In genomic region chr7:65038767-65039166, GRCh38 we compare ENCODE assay signal across 8 cellular contexts. TPM values are rescaled to one million over a fixed set of nuclear protein-coding genes. Genes with fewer than 3 reads are reported as not detected.
DNase-seq lines count a peak whose midpoint lies in the region; ATAC-seq, FAIRE-seq and TF ChIP-seq lines count a peak whose summit lies in the region.
"Not testable (repeated sequence)": the region's sequence is repeated elsewhere in the genome, so short reads cannot be mapped to it uniquely, and the experiment has no call there.

No MANE protein-coding gene starts in this region.

- 2% methylated on average over 33 to 34 of the region's 35 CpGs for WGBS in sigmoid colon, 2 donors

- not testable (repeated sequence) for TF ChIP-seq CTCF in keratinocyte (optimal IDR thresholded peaks at IDR 0.05 in 1 of 3, IDR thresholded peaks at IDR 0.05 in 1 of 3, conservative IDR thresholded peaks at IDR 0.05 in 1 of 3; ENCODE audit: extremely low read depth in 1 of 3, insufficient read depth in 2 of 3, low read length in 3 of 3); sigmoid colon (IDR thresholded peaks at IDR 0.05)

- H3K4me3 ChIP-seq in keratinocyte (ENCODE audit: control insufficient read depth in 2 of 3, extremely low read depth in 1 of 3, insufficient read depth in 2 of 3, low read depth in 1 of 3, low read length in 3 of 3) (peak overlapping the region; percentile 63 to 71 (median 69)), sigmoid colon (peak overlapping the region; percentile 72 to 92 (median 90))

- peak overlapping the region; percentile 56 for H3K27ac ChIP-seq in keratinocyte (ENCODE audit: control insufficient read depth, insufficient read depth, low read length)
- H3K27ac ChIP-seq in sigmoid colon: peak overlapping the region; percentile 88 to 95 (median 92)

- peak; percentile 1 for DNase-seq in AG08395 (ENCODE audit: low spot score)
- peak; percentile 7 for DNase-seq in NCI-H345 treated with DMSO at 0.1 percent for 48 hours (lab: John Stamatoyannopoulos, UW; ENCODE audit: unreplicated experiment)
- peak; percentile 2 to 5 for DNase-seq in activated CD4-positive, alpha-beta T cell treated with anti-CD3 and anti-CD28 coated beads, Interleukin-2, amount 50 U/mL, for 4 hours
- peak; percentile 75 for DNase-seq in dermis blood vessel endothelial cell
- DNase-seq in keratinocyte (ENCODE audit: low read depth, low spot score): not testable (repeated sequence)
- peak; percentile 67 for DNase-seq in sigmoid colon

- H3K79me2 ChIP-seq in keratinocyte (ENCODE audit: control insufficient read depth, insufficient read depth, low read length): peaks cover 13% of the 10 kb centered on the region

- not testable (repeated sequence) for H3K9me3 ChIP-seq in keratinocyte (ENCODE audit: control insufficient read depth, low read depth, low read length); sigmoid colon

- TF ChIP-seq EP300 in sigmoid colon (IDR thresholded peaks at IDR 0.05): not testable (repeated sequence)

- not testable (repeated sequence) for H4K20me1 ChIP-seq in keratinocyte (ENCODE audit: control insufficient read depth, extremely low read depth, insufficient read depth, low read length)

- H3K4me1 ChIP-seq in keratinocyte (ENCODE audit: control insufficient read depth, extremely low read depth, insufficient read depth, low read length): not testable (repeated sequence)
- peaks cover 0 to 17% (median 5%) of the 10 kb centered on the region in 4 donors for H3K4me1 ChIP-seq in sigmoid colon

- peak overlapping the region; percentile 84 for H3K4me2 ChIP-seq in keratinocyte (ENCODE audit: control insufficient read depth, extremely low read depth, insufficient read depth, low read depth, low read length)

- dilution Hi-C loops in keratinocyte (cut with MboI; ENCODE audit: extremely low pct_ligation_motif_present, low sequenced_read_pairs): not testable (repeated sequence)

- peak overlapping the region; percentile 72 for H3K9ac ChIP-seq in keratinocyte (ENCODE audit: control insufficient read depth, extremely low read depth, insufficient read depth, low read length)

- ATAC-seq in GM19035 (IDR thresholded peaks at IDR 0.05; ENCODE audit: unreplicated experiment) (peak; percentile 16), HG03103 (IDR thresholded peaks at IDR 0.05; ENCODE audit: low read depth, unreplicated experiment) (peak; percentile 11)

- FAIRE-seq in keratinocyte (lab: Jason Lieb, UNC): not testable (repeated sequence)

- not testable (repeated sequence) for H3K36me3 ChIP-seq in keratinocyte (ENCODE audit: control insufficient read depth in 2 of 2, extremely low read depth in 1 of 2, insufficient read depth in 2 of 2, low read length in 2 of 2); sigmoid colon

- H3K9me1 ChIP-seq in keratinocyte (ENCODE audit: control insufficient read depth, extremely low read depth, insufficient read depth, low read length): not testable (repeated sequence)

- not testable (repeated sequence) for H3K27me3 ChIP-seq in keratinocyte (ENCODE audit: control insufficient read depth, extremely low read depth, insufficient read depth, low read length); sigmoid colon

- intact Hi-C loops in sigmoid colon (cut with DNase I): loop anchor here (1.0 to 2.0 kb wide), 2 partner anchors 32 to 40 kb away; partner anchors contain the start of gene ERV3-1

- H2AFZ ChIP-seq in keratinocyte (ENCODE audit: control insufficient read depth, low read length): peak overlapping the region; percentile 11

- not testable (repeated sequence) for TF ChIP-seq POLR2A in sigmoid colon (IDR thresholded peaks at IDR 0.05)

RNA-seq across cellular contexts. Expression of gene ERV3-1, which starts 32.3 kb away (rescaled TPM):
- total RNA-seq in dermis blood vessel endothelial cell (4.5 and 7.7 TPM in 2 replicates), sigmoid colon (10 to 100 TPM in 3 of 4 donors, 1 to 10 TPM in 1; 9.6 to 19.1 (median 14.7) TPM)
- polyA plus RNA-seq in keratinocyte (1.1 to 5.1 TPM (median 3.1 TPM) in 3 replicates), sigmoid colon (1 to 10 TPM in 1 of 3 donors, under 1 TPM in 2; 0.60 to 4.9 (median 0.69) TPM)
- 0.81 TPM for polyA plus RNA-seq in keratinocyte (2011; ENCODE audit: low read depth)
- polyA plus RNA-seq in keratinocyte (2011; cell fraction: cytosol; rRNA removed): 0.45 and 0.64 TPM in 2 replicates
- 13.3 and 13.4 TPM in 2 replicates for polyA plus RNA-seq in keratinocyte (2011; cell fraction: nucleus; rRNA removed)
- 0.84 and 3.9 TPM in 2 replicates for polyA plus RNA-seq in keratinocyte (2012; ENCODE audit: low replicate concordance)
- polyA minus RNA-seq in keratinocyte: 2.0 to 4.9 TPM (median 4.8 TPM) in 3 replicates
- not detected for polyA minus RNA-seq in keratinocyte (2011; cell fraction: cytosol; rRNA and poly(A)+ RNA removed)
- 6.9 and 11.2 TPM in 2 replicates for polyA minus RNA-seq in keratinocyte (2011; cell fraction: nucleus; rRNA and poly(A)+ RNA removed)

RNA-seq across cellular contexts. Expression of gene ZNF117, which starts 47.9 kb away (rescaled TPM):
- total RNA-seq in dermis blood vessel endothelial cell (4.8 TPM in 2 replicates), sigmoid colon (10 to 100 TPM in 2 of 4 donors, 1 to 10 TPM in 2; 7.3 to 19.1 (median 9.2) TPM)
- polyA plus RNA-seq in keratinocyte (0.44 to 2.3 TPM (median 1.8 TPM) in 3 replicates), sigmoid colon (1 to 10 TPM in 2 of 3 donors, under 1 TPM in 1; 0.69 to 2.2 (median 1.2) TPM)
- 3.5 TPM for polyA plus RNA-seq in keratinocyte (2011; ENCODE audit: low read depth)
- 0.12 and 0.22 TPM in 2 replicates for polyA plus RNA-seq in keratinocyte (2011; cell fraction: cytosol; rRNA removed)
- polyA plus RNA-seq in keratinocyte (2011; cell fraction: nucleus; rRNA removed): 5.1 and 9.0 TPM in 2 replicates
- polyA plus RNA-seq in keratinocyte (2012; ENCODE audit: low replicate concordance): 0.42 and 3.4 TPM in 2 replicates
- polyA minus RNA-seq in keratinocyte: 0.07 to 2.0 TPM (median 1.6 TPM) in 3 replicates
- not detected for polyA minus RNA-seq in keratinocyte (2011; cell fraction: cytosol; rRNA and poly(A)+ RNA removed)
- polyA minus RNA-seq in keratinocyte (2011; cell fraction: nucleus; rRNA and poly(A)+ RNA removed): 2.6 and 7.8 TPM in 2 replicates
